In the genomic region with DNA sequence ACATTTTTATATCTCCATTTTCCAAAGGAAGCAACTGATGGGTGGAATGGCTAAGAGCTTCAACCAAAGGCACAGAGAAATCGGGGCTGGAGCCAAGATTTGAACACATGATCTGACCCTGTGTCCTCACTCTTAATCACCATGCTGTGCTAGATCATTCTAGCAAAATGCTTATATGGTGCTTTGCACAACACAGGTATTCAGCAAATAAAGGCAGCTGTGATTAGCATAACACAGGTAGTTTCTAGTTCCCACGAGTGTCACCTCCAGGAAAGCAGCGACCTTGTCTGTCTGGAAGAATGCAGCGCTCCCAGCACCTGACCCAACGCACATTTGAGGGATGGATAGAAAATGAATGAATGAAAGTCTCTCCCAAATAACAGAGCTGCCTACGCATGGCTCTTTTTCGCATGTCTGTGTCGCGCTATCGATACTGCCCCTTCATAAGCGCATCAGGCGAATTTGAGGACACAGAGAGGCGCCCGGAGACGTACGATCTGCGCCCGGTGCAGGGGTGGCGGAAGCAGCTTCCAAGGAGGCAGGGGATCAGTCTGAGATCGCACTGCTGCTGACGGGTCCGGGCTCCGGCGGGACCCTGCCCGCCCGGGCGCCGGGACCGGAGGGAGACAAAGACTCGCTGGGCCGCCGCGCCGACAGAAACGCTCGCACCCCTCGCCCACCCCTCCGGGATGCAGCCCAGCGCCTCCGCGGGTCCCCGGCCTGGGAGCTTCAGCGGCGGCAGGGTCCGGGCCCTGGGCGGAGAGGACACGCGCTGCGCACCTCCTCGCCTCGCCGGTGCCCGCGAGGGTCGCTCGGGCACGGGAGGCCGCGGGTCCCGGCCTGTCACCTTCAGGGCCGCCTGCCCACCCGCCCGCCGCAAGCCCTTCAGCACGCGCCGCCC, we compare ENCODE assay signal across 10 cellular contexts. TPM values are rescaled to one million over a fixed set of nuclear protein-coding genes. Genes with fewer than 3 reads are reported as not detected.
DNase-seq lines count a peak whose midpoint lies in the region; ATAC-seq and TF ChIP-seq lines count a peak whose summit lies in the region.
"Had no signal": no experiment of that assay in that cellular context is flagged by ENCODE, and none has a peak within 500 bp of the region (broad histone marks: within the 10 kb centered on the region; RNA-seq: fewer than 3 reads in every experiment).

No MANE protein-coding gene starts in this region.

- peak overlapping the region; percentile 91 for H3K4me3 Mint-ChIP-seq in CD4-positive, alpha-beta T cell

- H3K27ac ChIP-seq in CD4-positive, alpha-beta T cell (ENCODE audit: low read depth, low read length) = no peak overlapping the region
- peak overlapping the region; percentile 67 for H3K27ac ChIP-seq in fibroblast of lung (ENCODE audit: insufficient read depth, low read length)
- H3K27ac ChIP-seq in neutrophil = peak overlapping the region; percentile 93

- intact Hi-C loops in CD4-positive, alpha-beta T cell (cut with DNase I, micrococcal nuclease) = loop anchor here in 1 of 2 experiments (1.0 to 5.0 kb wide), 3 partner anchors 25 to 274 kb away; partner anchors contain the start of genes AP1M1, C19orf44, CALR3 and MED26

- H3K36me3 Mint-ChIP-seq in CD4-positive, alpha-beta T cell (ENCODE audit: low read depth) = peaks cover 5% of the 10 kb centered on the region

- no peaks in the 10 kb centered on the region for H4K20me1 ChIP-seq in fibroblast of lung (ENCODE audit: control insufficient read depth, extremely low read depth, insufficient read depth, low read length)

- no peak for TF ChIP-seq CTCF in CD4-positive, alpha-beta T cell (IDR thresholded peaks at IDR 0.05)
- no peak for TF ChIP-seq CTCF in fibroblast of lung (conservative IDR thresholded peaks at IDR 0.05 in 1 of 2, IDR thresholded peaks at IDR 0.05 in 1 of 2; ENCODE audit: low read depth in 1 of 2, low read length in 2 of 2)
- TF ChIP-seq CTCF in neutrophil (IDR thresholded peaks at IDR 0.05) = no peak

- H3K4me2 ChIP-seq in fibroblast of lung (ENCODE audit: extremely low read depth, insufficient read depth, low read length) = peak overlapping the region; percentile 87

- peak overlapping the region; percentile 73 for H3K27ac Mint-ChIP-seq in CD4-positive, alpha-beta T cell

- no peaks in the 10 kb centered on the region for H3K27me3 ChIP-seq in CD4-positive, alpha-beta T cell (ENCODE audit: control insufficient read depth, insufficient read depth, low read length)
- no peaks in the 10 kb centered on the region for H3K27me3 ChIP-seq in fibroblast of lung (ENCODE audit: control insufficient read depth, insufficient read depth, low read length)
- H3K27me3 ChIP-seq in neutrophil = no peaks in the 10 kb centered on the region

- peak overlapping the region; percentile 20 for H2AFZ ChIP-seq in fibroblast of lung (ENCODE audit: low read length)

- peak in 5 of 10 experiments; percentile 5 to 37 (median 13) for DNase-seq in CD4-positive, alpha-beta T cell
- peak; percentile 29 to 42 for DNase-seq in activated CD4-positive, alpha-beta T cell treated with anti-CD3 and anti-CD28 coated beads, Interleukin-2, amount 50 U/mL, for 48 hours
- peak; percentile 49 to 50 for DNase-seq in fibroblast of lung (ENCODE audit: low read depth in 2 of 2)
- DNase-seq in ACHN = no peak

- H3K36me3 ChIP-seq in fibroblast of lung (ENCODE audit: control insufficient read depth, insufficient read depth, low read length) = no peaks in the 10 kb centered on the region
- H3K36me3 ChIP-seq in neutrophil = no peaks in the 10 kb centered on the region

- H3K27me3 Mint-ChIP-seq in CD4-positive, alpha-beta T cell = no peaks in the 10 kb centered on the region

- peak overlapping the region; percentile 80 for H3K9ac ChIP-seq in fibroblast of lung (ENCODE audit: insufficient read depth, low read length)

- peaks cover 39% of the 10 kb centered on the region for H3K4me1 Mint-ChIP-seq in CD4-positive, alpha-beta T cell (ENCODE audit: low read depth)

- peak overlapping the region; percentile 62 to 90 (median 80) for H3K4me3 ChIP-seq in fibroblast of lung (replicated peaks in 1 of 4; ENCODE audit: control extremely low read depth in 1 of 4, insufficient read depth in 1 of 4, low read depth in 3 of 4, low read length in 4 of 4)
- H3K4me3 ChIP-seq in neutrophil (ENCODE audit: low read depth in 1 of 2, low read length in 1 of 2) = peak overlapping the region; percentile 68 to 85

- no peaks in the 10 kb centered on the region for H3K9me3 ChIP-seq in CD4-positive, alpha-beta T cell (ENCODE audit: control insufficient read depth, low read length)
- no peaks in the 10 kb centered on the region for H3K9me3 ChIP-seq in fibroblast of lung (ENCODE audit: control insufficient read depth, insufficient read depth, low read depth, low read length)
- H3K9me3 ChIP-seq in neutrophil = no peaks in the 10 kb centered on the region

- H3K4me1 ChIP-seq in fibroblast of lung (ENCODE audit: control insufficient read depth, extremely low read depth, insufficient read depth, low read length) (peaks cover 11% of the 10 kb centered on the region), neutrophil (ENCODE audit: control insufficient read depth in 1 of 2, insufficient read depth in 1 of 2, low read depth in 1 of 2, low read length in 1 of 2) (peaks cover 24% of the 10 kb centered on the region in 2 experiments)

- in situ Hi-C loops in ACHN (cut with HindIII; ENCODE audit: low pct_ligation_motif_present, low pct_unique_long_range_greater_than_20kb, low sequenced_read_pairs) = no loop called here

- CTCF ChIA-PET in CD4-positive, alpha-beta T cell (lab: Charles Lee) = no interaction called here

- peak; percentile 12 for ATAC-seq in CD4-positive, alpha-beta T cell (ENCODE audit: poor library complexity)
- ATAC-seq in GM19372 (IDR thresholded peaks at IDR 0.05; ENCODE audit: low read depth, unreplicated experiment) (peak; percentile 11), HG03460 (IDR thresholded peaks at IDR 0.05; ENCODE audit: unreplicated experiment) (peak; percentile 35), HG02870 (IDR thresholded peaks at IDR 0.05; ENCODE audit: unreplicated experiment) (no peak)

- H3K79me2 ChIP-seq in fibroblast of lung (ENCODE audit: control insufficient read depth, insufficient read depth, low read length) = peaks cover 48% of the 10 kb centered on the region

- H3K9me3 Mint-ChIP-seq in CD4-positive, alpha-beta T cell = no peaks in the 10 kb centered on the region

- POLR2A ChIA-PET in CD4-positive, alpha-beta T cell (lab: Charles Lee) = interaction anchor here (0.6 kb wide), 1 partner anchor 104 kb away, joined by 3 read pairs; no protein-coding TSS in a partner anchor

RNA-seq across cellular contexts. Expression of gene EPS15L1, which starts 0.6 kb away (rescaled TPM):
- 10 to 100 TPM; 24.6 to 26.5 TPM for total RNA-seq in CD4-positive, alpha-beta T cell
- 8.2 and 10.9 TPM in 2 replicates for total RNA-seq in fibroblast of lung
- polyA plus RNA-seq in fibroblast of lung = 11.3 and 16.2 TPM in 2 replicates
- 21.3 and 24.4 TPM in 2 replicates for polyA plus RNA-seq in fibroblast of lung (2012)
- 22.6 and 23.3 TPM in 2 replicates for polyA minus RNA-seq in fibroblast of lung (ENCODE audit: low replicate concordance)

RNA-seq across cellular contexts. Expression of gene CALR3, which starts 24.8 kb away (rescaled TPM):
- not detected for total RNA-seq in CD4-positive, alpha-beta T cell
- not detected in 2 replicates for total RNA-seq in fibroblast of lung
- 0.10 TPM in 1 of 2 replicates, not detected in the other for polyA plus RNA-seq in fibroblast of lung
- polyA plus RNA-seq in fibroblast of lung (2012) = not detected in 2 replicates
- polyA minus RNA-seq in fibroblast of lung (ENCODE audit: low replicate concordance) = not detected in 2 replicates
- total RNA-seq: subcutaneous adipose tissue; T-helper 1 cell treated with Interleukin-12 subunit alpha and Interleukin-12 subunit beta and Interleukin-4 antibody, amounts not matched to agents 30 ng/mL and 1 ng/mL, for 36 hours had no signal

RNA-seq across cellular contexts. Expression of gene C19orf44, which starts 25.0 kb away (rescaled TPM):
- 1 to 10 TPM in 1 of 2 experiments, under 1 TPM in 1; 0.78 to 1.0 TPM for total RNA-seq in CD4-positive, alpha-beta T cell
- 2.8 and 3.6 TPM in 2 replicates for total RNA-seq in fibroblast of lung
- polyA plus RNA-seq in fibroblast of lung = 2.8 and 2.9 TPM in 2 replicates
- polyA plus RNA-seq in fibroblast of lung (2012) = 2.2 TPM in 2 replicates
- 1.3 and 3.0 TPM in 2 replicates for polyA minus RNA-seq in fibroblast of lung (ENCODE audit: low replicate concordance)
